ENCODE assay signal across 8 cellular contexts in genomic region chr6:35213824-35214756, GRCh38. TPM values are rescaled to one million over a fixed set of nuclear protein-coding genes. Genes with fewer than 3 reads are reported as not detected.
DNase-seq lines count a peak whose midpoint lies in the region; ATAC-seq and TF ChIP-seq lines count a peak whose summit lies in the region.

SCUBE3 (plus strand) TSS chr6:35213956; CDS start chr6:35214419, 463 bp downstream.

- in situ Hi-C loops in GM13976 (cut with MboI; ENCODE audit: low sequenced_read_pairs, unreplicated experiment): loop anchor here (25.0 kb wide), 1 partner anchor 227 kb away; no protein-coding TSS in a partner anchor

- CTCF ChIA-PET in AG04450 (lab: Charles Lee): interaction anchor here (0.5 to 6.3 kb wide), 4 partner anchors 9 to 232 kb away, joined by 3 to 39 read pairs (median 4); no protein-coding TSS in a partner anchor
- CTCF ChIA-PET in RWPE1 (lab: Yijun Ruan, JAX): interaction anchor here (0.6 to 1.4 kb wide), 2 partner anchors 9 to 371 kb away, joined by 5 to 10 read pairs; no protein-coding TSS in a partner anchor

- no peak for TF ChIP-seq EP300 in upper lobe of left lung (IDR thresholded peaks at IDR 0.05)

- peaks cover 9% of the 10 kb centered on the region for H3K4me1 ChIP-seq in effector memory CD4-positive, alpha-beta T cell (ENCODE audit: control insufficient read depth, insufficient read depth, low read length, poor library complexity, severe bottlenecking)
- H3K4me1 ChIP-seq in upper lobe of left lung: peaks cover 16 to 31% (median 20%) of the 10 kb centered on the region in 4 donors

- H3K27me3 ChIP-seq in AG04450 (ENCODE audit: control insufficient read depth, insufficient read depth, low read length) (peaks cover 19% of the 10 kb centered on the region), upper lobe of left lung (peaks cover 0 to 29% (median 11%) of the 10 kb centered on the region in 4 donors)
- H3K27me3 ChIP-seq in effector memory CD4-positive, alpha-beta T cell (replicated peaks; ENCODE audit: control insufficient read depth, insufficient read depth, low read length, poor library complexity, severe bottlenecking): peaks cover 38% of the 10 kb centered on the region

- DNase-seq in AG04450 (ENCODE audit: low read depth, low spot score) (no peak), GM13976 (ENCODE audit: low spot score) (peak; percentile 76), RWPE1 (ENCODE audit: low spot score) (peak; percentile 41), lung microvascular endothelial cell (ENCODE audit: low read depth in 2 of 2) (peak; percentile 28 to 48), upper lobe of left lung (peak in 1 of 2 donors; percentile 88), NCI-H774 (lab: John Stamatoyannopoulos, UW) (no peak), KG1 (lab: John Stamatoyannopoulos, UW) (no peak)
- no peak for DNase-seq in effector memory CD4-positive, alpha-beta T cell

- H3K36me3 ChIP-seq in effector memory CD4-positive, alpha-beta T cell (ENCODE audit: control insufficient read depth, insufficient read depth, low read length): no peaks in the 10 kb centered on the region
- H3K36me3 ChIP-seq in upper lobe of left lung: no peaks in the 10 kb centered on the region

- no peak for TF ChIP-seq POLR2A in upper lobe of left lung (IDR thresholded peaks at IDR 0.05)

- WGBS in upper lobe of left lung, 2 donors: 0 to 2% methylated on average over 20 to 64 of the region's 89 CpGs

- H3K9me3 ChIP-seq in AG04450 (ENCODE audit: control insufficient read depth, insufficient read depth, low read length) (no peaks in the 10 kb centered on the region; the same call in 1 of the 2 replicates), upper lobe of left lung (no peaks in the 10 kb centered on the region)
- H3K9me3 ChIP-seq in effector memory CD4-positive, alpha-beta T cell (ENCODE audit: control insufficient read depth, low read length): no peaks in the 10 kb centered on the region

- H3K4me3 ChIP-seq in AG04450 (ENCODE audit: low read depth, low read length) (peak within 1 kb of the TSS; percentile 65), upper lobe of left lung (peak within 1 kb of the TSS; percentile 39 to 63 (median 52))
- H3K4me3 ChIP-seq in effector memory CD4-positive, alpha-beta T cell (ENCODE audit: insufficient read depth, low read depth, low read length, poor library complexity, severe bottlenecking): peak within 1 kb of the TSS; percentile 56

- H3K27ac ChIP-seq in AG04450 (ENCODE audit: low read depth, low read length) (no peak within 1 kb of the TSS), RWPE1 (no peak within 1 kb of the TSS), upper lobe of left lung (no peak within 1 kb of the TSS)
- no peak within 1 kb of the TSS for H3K27ac ChIP-seq in effector memory CD4-positive, alpha-beta T cell (ENCODE audit: insufficient read depth, low read length, poor library complexity, severe bottlenecking)

- POLR2A ChIA-PET in AG04450 (lab: Yijun Ruan, JAX) (interaction anchor here (0.6 to 1.4 kb wide), 2 partner anchors 74 to 235 kb away, joined by 3 to 4 read pairs; no protein-coding TSS in a partner anchor), RWPE1 (lab: Yijun Ruan, JAX; ENCODE audit: low non-redundant PET) (no interaction called here)

- peak in 1 of 2 donors; percentile 46 for ATAC-seq in upper lobe of left lung (ENCODE audit: low FRiP score in 2 of 2)

- TF ChIP-seq CTCF in AG04450 (IDR thresholded peaks at IDR 0.05; ENCODE audit: low read depth, low read length): no peak
- no peak for TF ChIP-seq CTCF in GM13976 (IDR thresholded peaks at IDR 0.05; ENCODE audit: borderline replicate concordance, control extremely low read depth, extremely low read depth, insufficient read depth, missing control alignments)
- no peak for TF ChIP-seq CTCF in RWPE1 (conservative IDR thresholded peaks at IDR 0.05; ENCODE audit: low read depth)
- TF ChIP-seq CTCF in upper lobe of left lung (IDR thresholded peaks at IDR 0.05): no peak

RNA-seq across cellular contexts. Expression of gene SCUBE3, which starts in this region (rescaled TPM):
- 6.7 and 7.7 TPM in 2 replicates for polyA plus RNA-seq in AG04450 (2011; rRNA removed)
- 8.0 and 10.3 TPM in 2 replicates for polyA minus RNA-seq in AG04450 (2011; rRNA and poly(A)+ RNA removed)
- 0.60 and 0.87 TPM in 2 replicates for total RNA-seq in lung microvascular endothelial cell
- total RNA-seq in upper lobe of left lung: 1 to 10 TPM in 2 of 6 donors, under 1 TPM in 4; under 0.01 to 1.2 (median 0.48) TPM

Comparison
In these comparisons a context has a peak if more than half of its experiments do, and no peak if none do; other contexts are left out.
1. Peak in DNase-seq in lung microvascular endothelial cell; RNA of the gene not detected or under 1 TPM.
2. DNase-seq: peak in GM13976 (single experiment) and RWPE1 (single experiment); none in AG04450 (single experiment), effector memory CD4-positive, alpha-beta T cell (0 of 3), NCI-H774 (single experiment) and KG1 (single experiment).
3. Peak in every context shown above with its lines, with median percentiles within 50 percentile points of each other: H3K4me3 ChIP-seq.